ENCODE assay signal across 8 cellular contexts in the genomic region with DNA sequence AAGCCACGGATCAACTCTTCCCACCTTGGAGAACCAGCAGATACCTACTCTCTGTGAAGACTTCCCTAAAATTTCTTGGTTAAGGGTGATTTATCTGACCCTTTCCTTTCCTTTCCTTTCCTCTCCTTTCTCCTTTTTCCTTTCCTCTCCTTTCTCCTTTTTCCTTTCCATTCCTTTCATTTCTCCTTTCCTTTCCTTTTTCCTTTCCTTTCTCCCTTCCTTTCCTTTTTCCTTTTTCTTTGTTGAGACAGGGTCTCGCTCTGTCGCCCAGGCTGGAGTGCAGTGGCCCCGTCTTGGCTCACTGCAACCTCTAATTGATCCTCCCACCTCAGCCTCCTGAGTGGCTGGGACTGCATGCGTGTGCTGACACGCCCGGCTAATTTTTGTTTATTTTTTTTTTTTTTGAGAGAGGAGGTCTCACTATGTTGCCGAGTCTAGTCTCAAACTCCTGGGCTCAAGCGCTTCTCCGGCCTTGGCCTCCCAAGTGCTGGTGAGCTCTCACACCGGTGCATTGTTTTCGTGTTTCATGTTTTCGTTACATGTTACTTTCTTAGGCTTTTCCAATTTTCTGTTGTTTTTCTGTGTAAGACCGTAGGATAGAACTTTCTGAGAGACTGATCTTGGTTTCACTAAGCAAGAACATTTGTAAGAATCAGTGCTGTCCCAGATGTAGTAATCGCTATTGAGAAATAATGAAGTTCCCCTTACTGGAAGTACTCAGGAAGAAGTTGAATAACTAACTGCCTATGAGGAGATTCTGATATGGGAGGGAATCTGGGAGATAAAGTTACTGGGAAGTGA. TPM values are rescaled to one million over a fixed set of nuclear protein-coding genes. Genes with fewer than 3 reads are reported as not detected.
DNase-seq lines count a peak whose midpoint lies in the region; ATAC-seq, FAIRE-seq and TF ChIP-seq lines count a peak whose summit lies in the region.

No MANE protein-coding gene starts in this region.

- TF ChIP-seq POLR2A in upper lobe of left lung (IDR thresholded peaks at IDR 0.05) (peak in 2 of 4 donors; percentile 58 to 72), GM18505 (IDR thresholded peaks at IDR 0.05; ENCODE audit: borderline replicate concordance, extremely low read depth, insufficient read depth, insufficient read length) (no peak)

- peak overlapping the region; percentile 82 for H3K4me3 ChIP-seq in bronchial epithelial cell (ENCODE audit: low read depth, low read length)
- H3K4me3 ChIP-seq in lung, result peak overlapping the region; percentile 88
- H3K4me3 ChIP-seq in upper lobe of left lung, result peak overlapping the region; percentile 80 to 98 (median 87)

- H3K27ac ChIP-seq in lung (ENCODE audit: low read depth in 1 of 2, low read length in 1 of 2) (peak overlapping the region; percentile 95 to 98), upper lobe of left lung (peak overlapping the region; percentile 95 to 100 (median 98))

- DNase-seq in NCI-H1105 treated with DMSO at 0.1 percent for 48 hours (lab: John Stamatoyannopoulos, UW) (peak; percentile 23), NCI-H1105 (lab: John Stamatoyannopoulos, UW) (no peak), NAMALWA (ENCODE audit: low spot score) (peak; percentile 28), bronchial epithelial cell (ENCODE audit: low read depth) (peak; percentile 90), lung (ENCODE audit: low spot score) (no peak), upper lobe of left lung (no peak), DMS114 treated with DMSO at 0.1 percent for 48 hours (lab: John Stamatoyannopoulos, UW; ENCODE audit: unreplicated experiment) (no peak)

- peak in 2 of 4 donors; percentile 49 to 84 for TF ChIP-seq EP300 in upper lobe of left lung (IDR thresholded peaks at IDR 0.05)

- H3K4me1 ChIP-seq in lung (ENCODE audit: control insufficient read depth in 2 of 2, insufficient read depth in 2 of 2, low read length in 2 of 2) (peaks cover 3 to 10% of the 10 kb centered on the region in 2 donors), upper lobe of left lung (peaks cover 10 to 46% (median 30%) of the 10 kb centered on the region in 4 donors)

- no peaks in the 10 kb centered on the region for H3K9me3 ChIP-seq in lung (ENCODE audit: control insufficient read depth in 2 of 2, insufficient read depth in 1 of 2, low read length in 1 of 2)
- no peaks in the 10 kb centered on the region for H3K9me3 ChIP-seq in upper lobe of left lung

- 24 to 37% methylated on average over 15 of the region's 15 CpGs for WGBS in lung, 2 donors
- WGBS in upper lobe of left lung, 2 donors, result 25 to 29% methylated on average over 15 of the region's 15 CpGs

- H3K27me3 ChIP-seq in bronchial epithelial cell (ENCODE audit: control insufficient read depth, insufficient read depth, low read length) (no peaks in the 10 kb centered on the region), lung (ENCODE audit: control insufficient read depth, insufficient read depth) (no peaks in the 10 kb centered on the region), upper lobe of left lung (no peaks in the 10 kb centered on the region)

- no peak for ATAC-seq in lung (ENCODE audit: insufficient read depth, low FRiP score)
- ATAC-seq in upper lobe of left lung (ENCODE audit: low FRiP score in 2 of 2), result peak in 1 of 2 donors; percentile 50
- no peak for ATAC-seq in GM18505 (IDR thresholded peaks at IDR 0.05; ENCODE audit: unreplicated experiment)

- no peak for TF ChIP-seq CTCF in bronchial epithelial cell (IDR thresholded peaks at IDR 0.05; ENCODE audit: insufficient read depth, low read length, severe bottlenecking)
- no peak for TF ChIP-seq CTCF in lung (IDR thresholded peaks at IDR 0.05; ENCODE audit: control extremely low read depth, extremely low read depth)
- no peak for TF ChIP-seq CTCF in upper lobe of left lung (IDR thresholded peaks at IDR 0.05)

- peaks cover 7% of the 10 kb centered on the region for H3K36me3 ChIP-seq in bronchial epithelial cell (ENCODE audit: control insufficient read depth, insufficient read depth, low read length)
- H3K36me3 ChIP-seq in lung (ENCODE audit: control insufficient read depth in 2 of 2, insufficient read depth in 2 of 2, low read length in 2 of 2), result peaks cover 0 to 4% of the 10 kb centered on the region in 2 donors
- H3K36me3 ChIP-seq in upper lobe of left lung, result peaks cover 0 to 13% (median 4%) of the 10 kb centered on the region in 4 donors

- no peak for FAIRE-seq in bronchial epithelial cell (lab: Jason Lieb, UNC)

RNA-seq across cellular contexts. Expression of gene TMEM165, which starts 2.0 kb away (rescaled TPM):
- 75.8 and 108 TPM in 2 replicates for total RNA-seq in bronchial epithelial cell
- total RNA-seq in lung, result 100 to 1,000 TPM; 178 to 184 TPM
- polyA plus RNA-seq in lung, result 100 to 1,000 TPM; 152 to 179 TPM
- total RNA-seq in upper lobe of left lung, result 100 to 1,000 TPM; 118 to 312 (median 231) TPM

RNA-seq across cellular contexts. Expression of gene SRD5A3, which starts 51.7 kb away (rescaled TPM):
- total RNA-seq in bronchial epithelial cell (5.5 and 19.5 TPM in 2 replicates), lung (10 to 100 TPM; 13.6 to 31.5 TPM), upper lobe of left lung (10 to 100 TPM in 4 of 6 donors, 1 to 10 TPM in 2; 7.2 to 21.4 (median 13.0) TPM)
- 10 to 100 TPM; 16.6 to 37.1 TPM for polyA plus RNA-seq in lung

Comparison
In these comparisons a context has a peak if more than half of its experiments do, and no peak if none do; other contexts are left out.
1. DNase-seq: peak in NCI-H1105 treated with DMSO at 0.1 percent for 48 hours (single experiment), NAMALWA (single experiment) and bronchial epithelial cell (single experiment); none in NCI-H1105 (single experiment), lung (single experiment), upper lobe of left lung (0 of 2) and DMS114 treated with DMSO at 0.1 percent for 48 hours (single experiment).
2. Peak in every context shown above with its lines, with median percentiles within 50 percentile points of each other: H3K4me3 ChIP-seq.